ENCODE assay signal across 16 cellular contexts in the genomic region with DNA sequence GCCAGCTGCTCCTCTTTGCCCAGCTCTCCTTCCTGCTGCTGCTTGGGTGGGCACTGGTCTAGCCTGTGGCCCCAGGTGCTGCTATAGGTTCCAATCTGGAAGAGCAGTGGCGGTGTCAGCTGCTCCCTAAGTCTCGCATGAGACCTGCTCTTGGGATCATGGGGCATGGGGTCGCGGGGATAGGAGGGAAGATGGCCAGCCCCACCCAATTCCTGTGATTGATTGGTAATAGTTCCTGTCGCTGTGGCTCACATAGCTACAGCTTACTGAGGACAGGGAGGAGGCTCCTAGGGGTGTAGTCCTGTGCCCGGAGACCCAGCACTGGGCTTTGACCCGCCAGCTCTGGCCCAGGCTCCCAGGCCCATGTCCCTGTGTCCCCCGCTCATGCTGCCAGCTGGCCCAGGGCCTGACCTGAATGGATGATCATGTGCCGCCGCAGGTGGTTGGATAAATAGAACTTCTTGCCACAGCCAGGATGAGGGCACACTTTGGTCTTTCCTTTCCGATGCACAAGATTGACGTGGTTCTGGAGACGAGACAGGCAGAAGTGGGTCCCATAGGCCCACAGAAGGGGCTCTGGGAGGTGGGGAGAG. TPM values are rescaled to one million over a fixed set of nuclear protein-coding genes. Genes with fewer than 3 reads are reported as not detected.
"Had no signal": no experiment of that assay in that cellular context is flagged by ENCODE, and none has a peak within 500 bp of the region (broad histone marks: within the 10 kb centered on the region; RNA-seq: fewer than 3 reads in every experiment).

No MANE protein-coding gene starts in this region.

- FAIRE-seq: kidney had no signal

- ATAC-seq: activated CD4-positive, alpha-beta T cell treated with anti-CD3 and anti-CD28 coated beads for 36 hours; activated CD8-positive, alpha-beta T cell treated with anti-CD3 and anti-CD28 coated beads, Interleukin-2, amount 10 ng/mL, durations not matched to agents 7 days and 5 days; gastroesophageal sphincter; left ventricle myocardium superior had no signal

- H2AFZ ChIP-seq: hepatocyte had no signal

- H3K4me3 ChIP-seq: cardiac muscle cell, colonic mucosa, gastroesophageal sphincter, hepatocyte, skin epidermis, tibial artery had no signal

- H3K4me2 ChIP-seq: hepatocyte had no signal

- H3K27ac ChIP-seq: cardiac muscle cell, colonic mucosa, epithelial cell of prostate, gastroesophageal sphincter, hepatocyte, skin epidermis, tibial artery, VCaP had no signal

- H3K36me3 ChIP-seq: colonic mucosa had no signal

- H3K4me3 Mint-ChIP-seq: activated CD4-positive, alpha-beta T cell treated with anti-CD3 and anti-CD28 coated beads for 36 hours; activated CD8-positive, alpha-beta T cell treated with anti-CD3 and anti-CD28 coated beads, Interleukin-2, amount 10 ng/mL, durations not matched to agents 7 days and 5 days had no signal

- H3K9me3 ChIP-seq: colonic mucosa, gastroesophageal sphincter, tibial artery had no signal

- H3K79me2 ChIP-seq: hepatocyte had no signal

- DNase-seq: activated CD4-positive, alpha-beta T cell treated with anti-CD3 and anti-CD28 coated beads for 36 hours; activated CD8-positive, alpha-beta memory T cell treated with anti-CD3 and anti-CD28 coated beads, Interleukin-2, amount 50 U/mL, for 48 hours; activated CD8-positive, alpha-beta T cell treated with anti-CD3 and anti-CD28 coated beads, Interleukin-2, amount 10 ng/mL, durations not matched to agents 7 days and 5 days; activated naive CD4-positive, alpha-beta T cell treated with Interleukin-2 at 50 U/mL for 16 hours; colonic mucosa; effector CD8-positive, alpha-beta T cell; kidney; left ventricle myocardium superior; tibial artery had no signal

- H3K27ac Mint-ChIP-seq: activated CD4-positive, alpha-beta T cell treated with anti-CD3 and anti-CD28 coated beads for 36 hours; activated CD8-positive, alpha-beta T cell treated with anti-CD3 and anti-CD28 coated beads, Interleukin-2, amount 10 ng/mL, durations not matched to agents 7 days and 5 days had no signal

RNA-seq across cellular contexts. Expression of a gene that starts 4.5 kb away (rescaled TPM):
- total RNA-seq: mesenteric fat pad had no signal

RNA-seq across cellular contexts. Expression of a gene that starts 50.4 kb away (rescaled TPM):
- total RNA-seq: activated CD8-positive, alpha-beta T cell treated with anti-CD3 and anti-CD28 coated beads, Interleukin-2, amount 10 ng/mL, durations not matched to agents 7 days and 5 days had no signal
